Comparison of ENCODE assay signal across 23 cellular contexts in the genomic region with DNA sequence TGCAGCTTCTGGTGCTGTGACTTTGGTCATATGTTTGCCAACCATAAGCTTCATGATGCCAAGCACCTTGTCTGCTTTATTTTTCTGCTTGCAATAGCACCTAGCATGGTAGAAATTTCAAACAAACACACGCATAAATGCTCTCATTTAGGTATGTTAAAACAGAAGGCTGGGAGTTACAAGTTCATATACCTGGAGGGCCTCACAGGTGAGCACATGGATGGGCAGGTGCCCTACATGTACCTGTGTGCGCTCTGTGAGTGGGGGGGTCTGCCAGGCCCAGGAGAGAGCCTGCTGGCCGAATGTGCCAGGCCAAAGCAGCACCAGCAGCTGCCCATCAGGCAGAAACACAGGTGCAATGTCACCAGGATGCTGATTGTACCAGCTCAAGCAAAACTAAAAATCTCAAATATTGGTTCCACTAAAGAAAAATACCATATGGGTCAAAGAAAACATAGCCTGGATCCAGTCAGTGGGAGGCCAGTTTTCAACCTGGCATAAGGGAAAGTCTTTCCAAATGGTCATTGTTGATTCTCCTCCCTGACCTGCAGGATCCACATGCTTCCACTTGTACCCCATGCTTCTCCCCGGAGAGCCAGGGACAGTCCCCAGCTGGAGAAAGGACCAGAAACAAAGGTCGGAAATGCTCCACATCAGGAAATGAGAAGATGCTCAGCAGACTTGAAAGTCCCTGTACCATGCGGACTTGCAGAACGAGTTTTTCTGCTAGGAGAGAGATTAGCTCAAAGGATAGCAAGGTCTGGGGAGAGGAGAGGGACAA. TPM values are rescaled to one million over a fixed set of nuclear protein-coding genes. Genes with fewer than 3 reads are reported as not detected.
DNase-seq lines count a peak whose midpoint lies in the region; ATAC-seq and TF ChIP-seq lines count a peak whose summit lies in the region.
"Had no signal": no experiment of that assay in that cellular context is flagged by ENCODE, and none has a peak within 500 bp of the region (broad histone marks: within the 10 kb centered on the region; RNA-seq: fewer than 3 reads in every experiment).

No MANE protein-coding gene starts in this region.

- no peaks in the 10 kb centered on the region for H3K27me3 ChIP-seq in mammary epithelial cell (ENCODE audit: insufficient read depth, low read length)
- H3K27me3 ChIP-seq: cardiac muscle cell, uterus had no signal

- H2AFZ ChIP-seq in mammary epithelial cell (ENCODE audit: low read depth, low read length): peak overlapping the region; percentile 14

- TF ChIP-seq CTCF in Calu3 (IDR thresholded peaks at IDR 0.05; ENCODE audit: unreplicated experiment): no peak
- TF ChIP-seq CTCF in mammary epithelial cell (conservative IDR thresholded peaks at IDR 0.05 in 1 of 2, IDR thresholded peaks at IDR 0.05 in 1 of 2; ENCODE audit: extremely low read depth in 1 of 2, insufficient read depth in 1 of 2, low read depth in 1 of 2, low read length in 2 of 2): no peak
- TF ChIP-seq CTCF in mucosa of descending colon (IDR thresholded peaks at IDR 0.05): no peak

- H3K27ac Mint-ChIP-seq in Calu3 (ENCODE audit: unreplicated experiment): peak overlapping the region; percentile 67
- no peak overlapping the region for H3K27ac Mint-ChIP-seq in activated CD4-positive, alpha-beta memory T cell treated with anti-CD3 and anti-CD28 coated beads, Interleukin-2, amount 10 ng/mL, durations not matched to agents 7 days and 5 days
- no peak overlapping the region for H3K27ac Mint-ChIP-seq in activated T-cell treated with anti-CD3 and anti-CD28 coated beads, Interleukin-2, amount 50 U/mL, for 72 hours
- H3K27ac Mint-ChIP-seq: activated B cell treated with CpG ODN at 0.5 μM for 24 hours; activated CD8-positive, alpha-beta T cell treated with anti-CD3 and anti-CD28 coated beads for 36 hours; nephron progenitor cell had no signal

- DNase-seq in Calu3: peak; percentile 68
- peak; percentile 82 for DNase-seq in HT-29 (ENCODE audit: low spot score)
- no peak for DNase-seq in mammary epithelial cell
- peak in 1 of 3 donors; percentile 64 for DNase-seq in mucosa of descending colon
- DNase-seq in Ammon's horn (ENCODE audit: low spot score): no peak
- DNase-seq in activated CD4-positive, alpha-beta memory T cell treated with anti-CD3 and anti-CD28 coated beads, Interleukin-2, amount 10 ng/mL, durations not matched to agents 7 days and 5 days: no peak
- no peak for DNase-seq in stimulated activated naive CD4-positive, alpha-beta T cell treated with Interleukin-2 at 50 U/mL for 16 hours (lab: John Stamatoyannopoulos, UW)
- DNase-seq in activated T-cell treated with anti-CD3 and anti-CD28 coated beads, Interleukin-2, amount 50 U/mL, for 72 hours: no peak
- DNase-seq: ACHN; activated B cell treated with CpG ODN at 0.5 μM for 24 hours; activated CD8-positive, alpha-beta T cell treated with anti-CD3 and anti-CD28 coated beads for 36 hours; activated naive CD4-positive, alpha-beta T cell; activated T-cell treated with anti-CD3 and anti-CD28 coated beads for 4 hours; left ventricle myocardium superior; NCI-H1092 treated with DMSO at 0.1 percent for 48 hours; NCI-H2081 treated with DMSO at 0.1 percent for 48 hours; nephron progenitor cell; stimulated activated CD8-positive, alpha-beta memory T cell treated with anti-CD3 and anti-CD28 coated beads, Interleukin-4, amount 100 ng/mL, for 48 hours; uterus had no signal

- dilution Hi-C loops in mammary epithelial cell (cut with HindIII; ENCODE audit: low sequenced_read_pairs): no loop called here

- H3K4me1 ChIP-seq in mammary epithelial cell (ENCODE audit: insufficient read depth, low read length) (peaks cover 14% of the 10 kb centered on the region), mucosa of descending colon (ENCODE audit: low read depth) (peaks cover 15% of the 10 kb centered on the region)
- H3K4me1 ChIP-seq: uterus had no signal

- H3K4me3 ChIP-seq in mammary epithelial cell (replicated peaks in 1 of 3; ENCODE audit: insufficient read depth in 1 of 3, low read depth in 2 of 3, low read length in 3 of 3) (no peak overlapping the region), mucosa of descending colon (no peak overlapping the region)
- H3K4me3 ChIP-seq: cardiac muscle cell, uterus had no signal

- H3K36me3 Mint-ChIP-seq in Calu3 (ENCODE audit: insufficient read depth, unreplicated experiment): peaks cover 6% of the 10 kb centered on the region
- H3K36me3 Mint-ChIP-seq in activated CD4-positive, alpha-beta memory T cell treated with anti-CD3 and anti-CD28 coated beads, Interleukin-2, amount 10 ng/mL, durations not matched to agents 7 days and 5 days (ENCODE audit: low read depth): no peaks in the 10 kb centered on the region
- H3K36me3 Mint-ChIP-seq in activated T-cell treated with anti-CD3 and anti-CD28 coated beads, Interleukin-2, amount 50 U/mL, for 72 hours (ENCODE audit: insufficient read depth in 2 of 2): no peaks in the 10 kb centered on the region

- intact Hi-C loops in Calu3 (cut with micrococcal nuclease; ENCODE audit: unreplicated experiment) (no loop called here), mammary epithelial cell (cut with micrococcal nuclease) (no loop called here), mucosa of descending colon (cut with DNase I, micrococcal nuclease) (no loop called here)

- no peaks in the 10 kb centered on the region for H3K9me3 Mint-ChIP-seq in Calu3 (ENCODE audit: low read depth, unreplicated experiment)
- H3K9me3 Mint-ChIP-seq in activated CD4-positive, alpha-beta memory T cell treated with anti-CD3 and anti-CD28 coated beads, Interleukin-2, amount 10 ng/mL, durations not matched to agents 7 days and 5 days: no peaks in the 10 kb centered on the region
- no peaks in the 10 kb centered on the region for H3K9me3 Mint-ChIP-seq in activated T-cell treated with anti-CD3 and anti-CD28 coated beads, Interleukin-2, amount 50 U/mL, for 72 hours
- H3K9me3 Mint-ChIP-seq: activated B cell treated with CpG ODN at 0.5 μM for 24 hours; activated CD8-positive, alpha-beta T cell treated with anti-CD3 and anti-CD28 coated beads for 36 hours; nephron progenitor cell had no signal

- peak; percentile 47 for ATAC-seq in mucosa of descending colon
- no peak for ATAC-seq in activated T-cell treated with anti-CD3 and anti-CD28 coated beads, Interleukin-2, amount 50 U/mL, for 72 hours (replicated peaks in 1 of 2)
- ATAC-seq: activated CD8-positive, alpha-beta T cell treated with anti-CD3 and anti-CD28 coated beads for 36 hours; left ventricle myocardium superior; sciatic nerve had no signal

- CTCF ChIA-PET in Calu3 (lab: Charles Lee) (interaction anchor here (0.6 to 4.0 kb wide), 9 partner anchors 67 to 445 kb away, joined by 3 to 36 read pairs (median 4); no protein-coding TSS in a partner anchor), mammary epithelial cell (lab: Charles Lee; ENCODE audit: low non-redundant PET) (interaction anchor here (0.6 to 0.7 kb wide), 3 partner anchors 13 to 1277 kb away, joined by 4 to 6 read pairs (median 5); no protein-coding TSS in a partner anchor)
- CTCF ChIA-PET in activated CD4-positive, alpha-beta memory T cell treated with anti-CD3 and anti-CD28 coated beads, Interleukin-2, amount 10 ng/mL, durations not matched to agents 7 days and 5 days (lab: Charles Lee): interaction anchor here (0.8 to 4.7 kb wide), 12 partner anchors 9 to 621 kb away, joined by 3 to 45 read pairs (median 4); a partner anchor contains a TSS

- H3K9me3 ChIP-seq in mammary epithelial cell (replicated peaks; ENCODE audit: insufficient read depth, low read length) (no peaks in the 10 kb centered on the region), mucosa of descending colon (no peaks in the 10 kb centered on the region)
- H3K9me3 ChIP-seq: uterus had no signal

- H3K36me3 ChIP-seq in mammary epithelial cell (ENCODE audit: insufficient read depth, low read length): no peaks in the 10 kb centered on the region
- H3K36me3 ChIP-seq in mucosa of descending colon (ENCODE audit: low read depth): no peaks in the 10 kb centered on the region
- H3K36me3 ChIP-seq: cardiac muscle cell, uterus had no signal

- 59% methylated on average over 6 of the region's 7 CpGs for WGBS in mammary epithelial cell (ENCODE audit: low coverage, missing lambda C conversion rate)

- no peak overlapping the region for H3K27ac ChIP-seq in mammary epithelial cell (ENCODE audit: insufficient read depth, low read depth, low read length)
- H3K27ac ChIP-seq: cardiac muscle cell, uterus had no signal

- no peak overlapping the region for H3K4me3 Mint-ChIP-seq in Calu3 (ENCODE audit: low read depth, unreplicated experiment)
- H3K4me3 Mint-ChIP-seq in activated CD4-positive, alpha-beta memory T cell treated with anti-CD3 and anti-CD28 coated beads, Interleukin-2, amount 10 ng/mL, durations not matched to agents 7 days and 5 days: no peak overlapping the region
- H3K4me3 Mint-ChIP-seq in activated T-cell treated with anti-CD3 and anti-CD28 coated beads, Interleukin-2, amount 50 U/mL, for 72 hours: no peak overlapping the region
- H3K4me3 Mint-ChIP-seq: activated B cell treated with CpG ODN at 0.5 μM for 24 hours; activated CD8-positive, alpha-beta T cell treated with anti-CD3 and anti-CD28 coated beads for 36 hours; nephron progenitor cell had no signal

- POLR2A ChIA-PET in activated CD4-positive, alpha-beta memory T cell treated with anti-CD3 and anti-CD28 coated beads, Interleukin-2, amount 10 ng/mL, durations not matched to agents 7 days and 5 days (lab: Charles Lee): interaction anchor here (1.2 kb wide), 1 partner anchor 7 kb away, joined by 6 read pairs; a partner anchor contains a TSS

- no peaks in the 10 kb centered on the region for H4K20me1 ChIP-seq in mammary epithelial cell (ENCODE audit: insufficient read depth, low read length)

- no peak overlapping the region for H3K4me2 ChIP-seq in mammary epithelial cell (ENCODE audit: insufficient read depth, low read depth, low read length)

- in situ Hi-C loops in mammary epithelial cell (cut with MboI; ENCODE audit: low sequenced_read_pairs in 2 of 2): loop anchor here in 1 of 2 donors (10.0 kb wide), 1 partner anchor 256 kb away; no protein-coding TSS in a partner anchor

- H3K4me1 Mint-ChIP-seq in Calu3 (ENCODE audit: low read depth, unreplicated experiment): peaks cover 58% of the 10 kb centered on the region
- no peaks in the 10 kb centered on the region for H3K4me1 Mint-ChIP-seq in activated CD4-positive, alpha-beta memory T cell treated with anti-CD3 and anti-CD28 coated beads, Interleukin-2, amount 10 ng/mL, durations not matched to agents 7 days and 5 days
- peaks cover 7% of the 10 kb centered on the region for H3K4me1 Mint-ChIP-seq in activated T-cell treated with anti-CD3 and anti-CD28 coated beads, Interleukin-2, amount 50 U/mL, for 72 hours (ENCODE audit: low read depth)

- H3K27me3 Mint-ChIP-seq in Calu3 (ENCODE audit: unreplicated experiment): no peaks in the 10 kb centered on the region
- peaks cover 12% of the 10 kb centered on the region for H3K27me3 Mint-ChIP-seq in activated CD4-positive, alpha-beta memory T cell treated with anti-CD3 and anti-CD28 coated beads, Interleukin-2, amount 10 ng/mL, durations not matched to agents 7 days and 5 days
- no peaks in the 10 kb centered on the region for H3K27me3 Mint-ChIP-seq in activated T-cell treated with anti-CD3 and anti-CD28 coated beads, Interleukin-2, amount 50 U/mL, for 72 hours (ENCODE audit: low read depth)

- H3K9ac ChIP-seq in mammary epithelial cell (ENCODE audit: insufficient read depth, low read length): no peak overlapping the region

- no peaks in the 10 kb centered on the region for H3K79me2 ChIP-seq in mammary epithelial cell (ENCODE audit: insufficient read depth, low read length)

- BruUV-seq in Calu3 (replicated peaks; lab: Mats Ljungman, UMichigan) (no TSS peak), mammary epithelial cell (replicated peaks; lab: Mats Ljungman, UMichigan) (no TSS peak)

RNA-seq across cellular contexts. Expression of a gene that starts 7.2 kb away (rescaled TPM):
- total RNA-seq in Calu3 (2022) (61.8 TPM in 2 replicates), mammary epithelial cell (10 to 100 TPM; 28.9 to 45.3 TPM), mucosa of descending colon (10 to 100 TPM; 11.1 to 23.4 (median 22.0) TPM)
- total RNA-seq in HT-29 (2014; rRNA removed; shearing (Covaris generic)): 26.8 and 27.9 TPM in 2 replicates
- polyA plus RNA-seq in mammary epithelial cell: 28.4 TPM
- 0.41 TPM for polyA minus RNA-seq in mammary epithelial cell
- total RNA-seq in activated CD4-positive, alpha-beta memory T cell treated with anti-CD3 and anti-CD28 coated beads, Interleukin-2, amount 10 ng/mL, durations not matched to agents 7 days and 5 days: 10 to 100 TPM; 28.1 to 30.3 TPM
- 10 to 100 TPM; 48.9 to 49.1 TPM for total RNA-seq in activated T-cell treated with anti-CD3 and anti-CD28 coated beads, Interleukin-2, amount 50 U/mL, for 72 hours

RNA-seq across cellular contexts. Expression of a gene that starts 26.9 kb away (rescaled TPM):
- total RNA-seq in Calu3 (2022): 393 and 665 TPM in 2 replicates
- total RNA-seq in HT-29 (2014; rRNA removed; shearing (Covaris generic)): 1.1 and 1.9 TPM in 2 replicates
- 1 to 10 TPM; 1.3 to 6.2 TPM for total RNA-seq in mammary epithelial cell
- 4.7 TPM for polyA plus RNA-seq in mammary epithelial cell
- polyA minus RNA-seq in mammary epithelial cell: 8.2 TPM
- total RNA-seq in mucosa of descending colon: not detected
- total RNA-seq in activated CD4-positive, alpha-beta memory T cell treated with anti-CD3 and anti-CD28 coated beads, Interleukin-2, amount 10 ng/mL, durations not matched to agents 7 days and 5 days: not detected
- total RNA-seq in activated T-cell treated with anti-CD3 and anti-CD28 coated beads, Interleukin-2, amount 50 U/mL, for 72 hours: not detected
- total RNA-seq: activated B cell treated with CpG ODN at 0.5 μM for 24 hours; activated CD8-positive, alpha-beta T cell treated with anti-CD3 and anti-CD28 coated beads for 36 hours; cardiac muscle cell; dermis microvascular lymphatic vessel endothelial cell; endothelial cell of umbilical vein; left ventricle myocardium superior; sciatic nerve had no signal
- polyA plus RNA-seq: cardiac muscle cell, endothelial cell of umbilical vein had no signal

Comparison
In these comparisons a context has a peak if more than half of its experiments do, and no peak if none do; other contexts are left out.
1. DNase-seq: peak in Calu3 (single experiment) and HT-29 (single experiment); none in mammary epithelial cell (single experiment), Ammon's horn (single experiment), activated CD4-positive, alpha-beta memory T cell treated with anti-CD3 and anti-CD28 coated beads, Interleukin-2, amount 10 ng/mL, durations not matched to agents 7 days and 5 days (single experiment), stimulated activated naive CD4-positive, alpha-beta T cell treated with Interleukin-2 at 50 U/mL for 16 hours (single experiment) and activated T-cell treated with anti-CD3 and anti-CD28 coated beads, Interleukin-2, amount 50 U/mL, for 72 hours (0 of 2).
2. RNA of a gene that starts 26.9 kb away (total RNA-seq): 393 to 665 TPM in Calu3; 1.3 to 6.2 TPM in mammary epithelial cell, 1.1 to 1.9 TPM in HT-29, not detected in activated CD4-positive, alpha-beta memory T cell treated with anti-CD3 and anti-CD28 coated beads, Interleukin-2, amount 10 ng/mL, durations not matched to agents 7 days and 5 days, not detected in activated T-cell treated with anti-CD3 and anti-CD28 coated beads, Interleukin-2, amount 50 U/mL, for 72 hours and not detected in mucosa of descending colon; every median in the first group is over 10 times any median in the second.